In the genomic region with DNA sequence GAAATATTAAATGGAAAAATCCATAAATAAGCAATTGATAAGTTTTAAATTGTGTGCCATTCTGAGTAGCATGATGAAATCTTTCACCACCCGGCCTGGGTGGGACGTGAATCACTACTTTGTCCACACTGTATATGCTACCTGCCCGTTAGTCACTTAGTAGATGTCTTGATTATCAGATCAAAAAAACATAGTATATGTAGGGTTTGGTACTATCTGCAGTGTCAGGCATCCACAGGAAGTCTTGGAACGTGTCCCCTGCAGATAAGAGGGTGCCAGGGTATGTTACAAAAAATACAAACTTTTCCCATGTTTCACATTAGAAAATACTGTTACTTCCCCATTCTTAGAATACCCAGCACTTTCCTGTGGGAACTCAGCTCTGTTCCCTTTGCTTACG, we compare ENCODE assay signal across 27 cellular contexts. TPM values are rescaled to one million over a fixed set of nuclear protein-coding genes. Genes with fewer than 3 reads are reported as not detected.
"Had no signal": no experiment of that assay in that cellular context is flagged by ENCODE, and none has a peak within 500 bp of the region (broad histone marks: within the 10 kb centered on the region; RNA-seq: fewer than 3 reads in every experiment).

No MANE protein-coding gene starts in this region.

- H3K9ac ChIP-seq: neural progenitor cell had no signal

- H3K36me3 Mint-ChIP-seq: activated CD8-positive, alpha-beta memory T cell treated with anti-CD3 and anti-CD28 coated beads, Interleukin-2, amount 10 ng/mL, durations not matched to agents 7 days and 5 days; activated naive CD4-positive, alpha-beta T cell treated with anti-CD3 and anti-CD28 coated beads, Interleukin-2, amount 10 ng/mL, durations not matched to agents 7 days and 5 days; neural progenitor cell had no signal

- DNase-seq: activated CD4-positive, alpha-beta T cell treated with anti-CD3 and anti-CD28 coated beads, Interleukin-2, amount 10 ng/mL, durations not matched to agents 7 days and 5 days; activated CD4-positive, CD25-positive, alpha-beta regulatory T cell treated with anti-CD3 and anti-CD28 coated beads, Interleukin-2, amount 50 U/mL, for 72 hours; activated CD8-positive, alpha-beta memory T cell treated with anti-CD3 and anti-CD28 coated beads, Interleukin-2, amount 10 ng/mL, durations not matched to agents 7 days and 5 days; activated CD8-positive, alpha-beta T cell treated with anti-CD3 and anti-CD28 coated beads for 36 hours; activated effector memory CD4-positive, alpha-beta T cell treated with anti-CD3 and anti-CD28 coated beads, Interleukin-2, amount 50 U/mL, for 16 hours; activated naive CD4-positive, alpha-beta T cell treated with anti-CD3 and anti-CD28 coated beads, Interleukin-2, amount 10 ng/mL, durations not matched to agents 7 days and 5 days; activated naive CD8-positive, alpha-beta T cell treated with anti-CD3 and anti-CD28 coated beads, Interleukin-2, amount 50 U/mL, for 24 hours; activated T-cell treated with anti-CD3 and anti-CD28 coated beads for 4 hours; brain microvascular endothelial cell; caudate nucleus; effector memory CD4-positive, alpha-beta T cell; heart right ventricle; immature natural killer cell; left lung; naive thymus-derived CD8-positive, alpha-beta T cell; posterior cingulate gyrus; spleen; stimulated activated CD4-positive, alpha-beta T cell treated with anti-CD3 and anti-CD28 coated beads, Interleukin-4, amount 100 ng/mL, for 24 hours; stimulated activated naive CD8-positive, alpha-beta T cell treated with anti-CD3 and anti-CD28 coated beads, Interleukin-15, Interleukin-2, amounts not matched to agents 100 U/mL and 50 U/mL, for 24 hours; T1000; upper lobe of right lung; WERI-Rb-1 had no signal

- H3K9me3 Mint-ChIP-seq: activated CD4-positive, alpha-beta T cell treated with anti-CD3 and anti-CD28 coated beads, Interleukin-2, amount 10 ng/mL, durations not matched to agents 7 days and 5 days; activated CD8-positive, alpha-beta T cell treated with anti-CD3 and anti-CD28 coated beads for 36 hours; activated naive CD4-positive, alpha-beta T cell treated with anti-CD3 and anti-CD28 coated beads, Interleukin-2, amount 10 ng/mL, durations not matched to agents 7 days and 5 days; activated naive CD8-positive, alpha-beta T cell treated with anti-CD3 and anti-CD28 coated beads, Interleukin-2, amount 50 U/mL, for 24 hours; dendritic cell treated with granulocyte-macrophage colony-stimulating factor and Interleukin-4, amounts not matched to agents 40 ng/mL and 50 ng/mL, for 4 days; T-helper 1 cell treated with Interleukin-12 subunit alpha and Interleukin-12 subunit beta and Interleukin-4 antibody, amounts not matched to agents 30 μg/mL and 1 μg/mL, for 36 hours had no signal

- H3K4me3 Mint-ChIP-seq: activated CD4-positive, alpha-beta T cell treated with anti-CD3 and anti-CD28 coated beads, Interleukin-2, amount 10 ng/mL, durations not matched to agents 7 days and 5 days; activated CD8-positive, alpha-beta memory T cell treated with anti-CD3 and anti-CD28 coated beads, Interleukin-2, amount 10 ng/mL, durations not matched to agents 7 days and 5 days; activated CD8-positive, alpha-beta T cell treated with anti-CD3 and anti-CD28 coated beads for 36 hours; activated naive CD4-positive, alpha-beta T cell treated with anti-CD3 and anti-CD28 coated beads, Interleukin-2, amount 10 ng/mL, durations not matched to agents 7 days and 5 days; activated naive CD8-positive, alpha-beta T cell treated with anti-CD3 and anti-CD28 coated beads, Interleukin-2, amount 50 U/mL, for 24 hours; dendritic cell treated with granulocyte-macrophage colony-stimulating factor and Interleukin-4, amounts not matched to agents 40 ng/mL and 50 ng/mL, for 4 days; immature natural killer cell; naive thymus-derived CD8-positive, alpha-beta T cell; neural progenitor cell; T-helper 1 cell treated with Interleukin-12 subunit alpha and Interleukin-12 subunit beta and Interleukin-4 antibody, amounts not matched to agents 30 μg/mL and 1 μg/mL, for 36 hours had no signal

- H3K4me1 Mint-ChIP-seq: activated CD4-positive, alpha-beta T cell treated with anti-CD3 and anti-CD28 coated beads, Interleukin-2, amount 10 ng/mL, durations not matched to agents 7 days and 5 days; activated CD8-positive, alpha-beta memory T cell treated with anti-CD3 and anti-CD28 coated beads, Interleukin-2, amount 10 ng/mL, durations not matched to agents 7 days and 5 days; activated naive CD4-positive, alpha-beta T cell treated with anti-CD3 and anti-CD28 coated beads, Interleukin-2, amount 10 ng/mL, durations not matched to agents 7 days and 5 days; immature natural killer cell; neural progenitor cell had no signal

- H3K27me3 ChIP-seq: brain microvascular endothelial cell, esophagus muscularis mucosa, heart right ventricle, left lung, neural progenitor cell, spleen, upper lobe of right lung had no signal

- H3K4me1 ChIP-seq: esophagus muscularis mucosa, heart right ventricle, left lung, neural progenitor cell, spleen, upper lobe of right lung had no signal

- H3K9me3 ChIP-seq: esophagus muscularis mucosa, heart right ventricle, left lung, spleen, upper lobe of right lung had no signal

- ATAC-seq: activated CD8-positive, alpha-beta memory T cell treated with anti-CD3 and anti-CD28 coated beads, Interleukin-2, amount 10 ng/mL, durations not matched to agents 7 days and 5 days; activated CD8-positive, alpha-beta T cell treated with anti-CD3 and anti-CD28 coated beads for 36 hours; activated naive CD8-positive, alpha-beta T cell treated with anti-CD3 and anti-CD28 coated beads, Interleukin-2, amount 50 U/mL, for 24 hours; heart right ventricle; left lung; naive thymus-derived CD8-positive, alpha-beta T cell; stimulated activated naive CD8-positive, alpha-beta T cell treated with anti-CD3 and anti-CD28 coated beads, Interleukin-15, Interleukin-2, amounts not matched to agents 100 U/mL and 50 U/mL, for 24 hours; upper lobe of right lung had no signal

- H2AFZ ChIP-seq: neural progenitor cell had no signal

- H3K4me3 ChIP-seq: esophagus muscularis mucosa, heart right ventricle, left lung, neural progenitor cell, spleen, upper lobe of right lung had no signal

- H3K27me3 Mint-ChIP-seq: dendritic cell treated with granulocyte-macrophage colony-stimulating factor and Interleukin-4, amounts not matched to agents 40 ng/mL and 50 ng/mL, for 4 days had no signal

- H3K4me2 ChIP-seq: neural progenitor cell had no signal

- H3K27ac ChIP-seq: brain microvascular endothelial cell, esophagus muscularis mucosa, heart right ventricle, left lung, neural progenitor cell, spleen, upper lobe of right lung, WERI-Rb-1 had no signal

- H3K27ac Mint-ChIP-seq: activated CD4-positive, alpha-beta T cell treated with anti-CD3 and anti-CD28 coated beads, Interleukin-2, amount 10 ng/mL, durations not matched to agents 7 days and 5 days; activated CD8-positive, alpha-beta memory T cell treated with anti-CD3 and anti-CD28 coated beads, Interleukin-2, amount 10 ng/mL, durations not matched to agents 7 days and 5 days; activated CD8-positive, alpha-beta T cell treated with anti-CD3 and anti-CD28 coated beads for 36 hours; activated naive CD4-positive, alpha-beta T cell treated with anti-CD3 and anti-CD28 coated beads, Interleukin-2, amount 10 ng/mL, durations not matched to agents 7 days and 5 days; activated naive CD8-positive, alpha-beta T cell treated with anti-CD3 and anti-CD28 coated beads, Interleukin-2, amount 50 U/mL, for 24 hours; dendritic cell treated with granulocyte-macrophage colony-stimulating factor and Interleukin-4, amounts not matched to agents 40 ng/mL and 50 ng/mL, for 4 days; immature natural killer cell; naive thymus-derived CD8-positive, alpha-beta T cell; neural progenitor cell; T-helper 1 cell treated with Interleukin-12 subunit alpha and Interleukin-12 subunit beta and Interleukin-4 antibody, amounts not matched to agents 30 μg/mL and 1 μg/mL, for 36 hours had no signal

- H3K36me3 ChIP-seq: brain microvascular endothelial cell, esophagus muscularis mucosa, heart right ventricle, left lung, neural progenitor cell, spleen, upper lobe of right lung, WERI-Rb-1 had no signal

RNA-seq across cellular contexts. Expression of a gene that starts 35.2 kb away (rescaled TPM):
- total RNA-seq: lung microvascular endothelial cell had no signal
- polyA plus RNA-seq: naive thymus-derived CD8-positive, alpha-beta T cell had no signal
